Comparison of ENCODE assay signal across 34 cellular contexts in genomic region chr10:87724789-87725188, GRCh38.
"Had no signal": no experiment of that assay in that cellular context is flagged by ENCODE, and none has a peak within 500 bp of the region (broad histone marks: within the 10 kb centered on the region; RNA-seq: fewer than 3 reads in every experiment).

No MANE protein-coding gene starts in this region.

- H3K9me3 ChIP-seq: MG63 had no signal

- H3K4me3 ChIP-seq: MG63 had no signal

- H3K36me3 ChIP-seq: MG63 had no signal

- H3K27me3 ChIP-seq: MG63 had no signal

- DNase-seq: Karpas-422, Kasumi-1, MG63, MM.1S, MV-4-11, NCI-H1048, NCI-H1092, NCI-H1092 treated with DMSO at 0.1 percent for 48 hours, NCI-H1105, NCI-H1105 treated with DMSO at 0.1 percent for 48 hours, NCI-H1417, NCI-H1417 treated with DMSO at 0.1 percent for 48 hours, NCI-H1436, NCI-H1436 treated with DMSO at 0.1 percent for 48 hours, NCI-H146, NCI-H1694, NCI-H1694 treated with DMSO at 0.1 percent for 48 hours, NCI-H187, NCI-H187 treated with DMSO at 0.1 percent for 48 hours, NCI-H1930, NCI-H2029, NCI-H2029 treated with DMSO at 0.1 percent for 48 hours, NCI-H2081, NCI-H2081 treated with DMSO at 0.1 percent for 48 hours, NCI-H2107, NCI-H2171, NCI-H2171 treated with DMSO at 0.1 percent for 48 hours, NCI-H2227 treated with DMSO at 0.1 percent for 48 hours, NCI-H226, NCI-H345, NCI-H446, NCI-H446 treated with DMSO at 0.1 percent for 48 hours, NCI-H510A, NCI-H510A treated with DMSO at 0.1 percent for 48 hours had no signal
